Comparison of ENCODE assay signal across 13 cellular contexts in genomic region chr12:124867389-124867930, GRCh38. TPM values are rescaled to one million over a fixed set of nuclear protein-coding genes. Genes with fewer than 3 reads are reported as not detected.
A peak's percentile ranks its signal among the peaks of the same experiment; 100 is the strongest.
DNase-seq lines count a peak whose midpoint lies in the region; ATAC-seq, FAIRE-seq and TF ChIP-seq lines count a peak whose summit lies in the region.
"Had no signal": no experiment of that assay in that cellular context is flagged by ENCODE, and none has a peak within 500 bp of the region (broad histone marks: within the 10 kb centered on the region; RNA-seq: fewer than 3 reads in every experiment).

No MANE protein-coding gene starts in this region.

- H2AFZ ChIP-seq in K562 (ENCODE audit: low read depth, low read length), result peak overlapping the region; percentile 94

- H3K4me2 ChIP-seq in BLaER1 (peak overlapping the region; percentile 92), K562 (ENCODE audit: insufficient read depth, low read length) (peak overlapping the region; percentile 80)

- no peak overlapping the region for H3K4me3 Mint-ChIP-seq in activated T-helper 17 cell treated with anti-CD3 and anti-CD28 coated beads, Interleukin-2, amount 50 U/mL, for 72 hours
- H3K4me3 Mint-ChIP-seq: activated CD4-positive, alpha-beta T cell treated with anti-CD3 and anti-CD28 coated beads, Interleukin-2, amount 10 ng/mL, durations not matched to agents 24 days and 14 days; natural killer cell treated with Interleukin-12 subunit alpha and Interleukin-12 subunit beta and Interleukin-15 and Interleukin-18, amount 100 ng/mL, for 72 hours had no signal

- peaks cover 8% of the 10 kb centered on the region for H3K27me3 Mint-ChIP-seq in activated T-helper 17 cell treated with anti-CD3 and anti-CD28 coated beads, Interleukin-2, amount 50 U/mL, for 72 hours

- peak; percentile 48 for DNase-seq in HT-29 (ENCODE audit: low spot score)
- DNase-seq in K562 (ENCODE audit: extremely low read depth in 1 of 4, low spot score in 3 of 4), result peak in 2 of 4 experiments; percentile 49 to 72
- DNase-seq in NK-92 (lab: John Stamatoyannopoulos, UW; ENCODE audit: unreplicated experiment), result no peak
- DNase-seq in ACHN, result no peak
- DNase-seq: activated CD4-positive, alpha-beta T cell treated with anti-CD3 and anti-CD28 coated beads, Interleukin-2, amount 10 ng/mL, durations not matched to agents 24 days and 14 days; NCI-H510A treated with DMSO at 0.1 percent for 48 hours had no signal

- peaks cover 10% of the 10 kb centered on the region for H4K20me1 ChIP-seq in BLaER1
- peaks cover 5% of the 10 kb centered on the region; the same call in 1 of the 2 replicates for H4K20me1 ChIP-seq in K562 (replicated peaks; ENCODE audit: control insufficient read depth, insufficient read depth, low read length)

- POLR2A ChIA-PET in K562 (lab: Yijun Ruan, JAX), result interaction anchor here (0.7 to 3.2 kb wide), 4 partner anchors 12 to 1485 kb away, joined by 3 to 21 read pairs (median 6); no protein-coding TSS in a partner anchor

- CTCF ChIA-PET in K562 (lab: Yijun Ruan, JAX; ENCODE audit: low intra/inter-chr PET ratio), result no interaction called here

- H3K27ac Mint-ChIP-seq in activated T-helper 17 cell treated with anti-CD3 and anti-CD28 coated beads, Interleukin-2, amount 50 U/mL, for 72 hours, result no peak overlapping the region
- H3K27ac Mint-ChIP-seq: activated CD4-positive, alpha-beta T cell treated with anti-CD3 and anti-CD28 coated beads, Interleukin-2, amount 10 ng/mL, durations not matched to agents 24 days and 14 days; natural killer cell treated with Interleukin-12 subunit alpha and Interleukin-12 subunit beta and Interleukin-15 and Interleukin-18, amount 100 ng/mL, for 72 hours had no signal

- 6% methylated on average over 6 of the region's 6 CpGs for WGBS in K562 (ENCODE audit: insufficient coverage, low coverage, missing lambda C conversion rate)
- WGBS in liver, result 36% methylated on average over 6 of the region's 6 CpGs

- no peaks in the 10 kb centered on the region for H3K9me1 ChIP-seq in K562 (ENCODE audit: control insufficient read depth, insufficient read depth, low read length)

- H3K9me3 ChIP-seq in BLaER1, result no peaks in the 10 kb centered on the region
- no peaks in the 10 kb centered on the region for H3K9me3 ChIP-seq in K562 (replicated peaks; ENCODE audit: control insufficient read depth, insufficient read depth, low read depth, low read length)
- no peaks in the 10 kb centered on the region for H3K9me3 ChIP-seq in liver (ENCODE audit: control insufficient read depth in 4 of 4, low read length in 3 of 4)

- no peaks in the 10 kb centered on the region for H3K4me1 Mint-ChIP-seq in activated T-helper 17 cell treated with anti-CD3 and anti-CD28 coated beads, Interleukin-2, amount 50 U/mL, for 72 hours

- BruUV-seq in K562 (replicated peaks; lab: Mats Ljungman, UMichigan), result no TSS peak

- H3K9ac ChIP-seq in BLaER1 (no peak overlapping the region; the same call in 1 of the 2 replicates), K562 (ENCODE audit: insufficient read depth in 1 of 2, low read depth in 2 of 2, low read length in 2 of 2) (peak overlapping the region; percentile 64 to 81; a peak in 3 of 4 replicates), liver (ENCODE audit: low read depth in 1 of 2, low read length in 2 of 2) (peak overlapping the region in 1 of 2 donors; percentile 40)

- peaks cover 89% of the 10 kb centered on the region for H3K4me1 ChIP-seq in BLaER1
- peaks cover 45 to 57% of the 10 kb centered on the region in 2 experiments for H3K4me1 ChIP-seq in K562 (replicated peaks in 1 of 2; ENCODE audit: control insufficient read depth in 2 of 2, insufficient read depth in 2 of 2, low read length in 2 of 2)
- peaks cover 10 to 37% (median 28%) of the 10 kb centered on the region in 4 donors for H3K4me1 ChIP-seq in liver (ENCODE audit: control insufficient read depth in 4 of 4, insufficient read depth in 4 of 4, low read length in 3 of 4)

- H3K27me3 ChIP-seq in BLaER1, result no peaks in the 10 kb centered on the region
- no peaks in the 10 kb centered on the region for H3K27me3 ChIP-seq in K562 (ENCODE audit: control insufficient read depth in 2 of 2, insufficient read depth in 2 of 2, low read length in 2 of 2)
- no peaks in the 10 kb centered on the region for H3K27me3 ChIP-seq in liver (ENCODE audit: control insufficient read depth in 4 of 4, insufficient read depth in 4 of 4, low read length in 3 of 4)

- FAIRE-seq in K562 (lab: Jason Lieb, UNC), result peak; percentile 78
- FAIRE-seq: frontal cortex, GM12892 had no signal

- TF ChIP-seq CTCF in K562 (IDR thresholded peaks at IDR 0.05 in 2 of 3, conservative IDR thresholded peaks at IDR 0.05 in 1 of 3; ENCODE audit: insufficient read depth in 2 of 3, low read depth in 1 of 3, low read length in 3 of 3) (no peak), liver (IDR thresholded peaks at IDR 0.05; ENCODE audit: low read depth, low read length, missing input control) (no peak)

- H3K9me3 Mint-ChIP-seq in activated T-helper 17 cell treated with anti-CD3 and anti-CD28 coated beads, Interleukin-2, amount 50 U/mL, for 72 hours, result no peaks in the 10 kb centered on the region
- H3K9me3 Mint-ChIP-seq: activated CD4-positive, alpha-beta T cell treated with anti-CD3 and anti-CD28 coated beads, Interleukin-2, amount 10 ng/mL, durations not matched to agents 24 days and 14 days; natural killer cell treated with Interleukin-12 subunit alpha and Interleukin-12 subunit beta and Interleukin-15 and Interleukin-18, amount 100 ng/mL, for 72 hours had no signal

- TF ChIP-seq RAD21 in K562 (CRISPR knock-in tag; conservative IDR thresholded peaks at IDR 0.05 in 1 of 2, IDR thresholded peaks at IDR 0.05 in 1 of 2) (no peak), liver (IDR thresholded peaks at IDR 0.05) (peak; percentile 36 to 52)

- peaks cover 17% of the 10 kb centered on the region for H3K79me2 ChIP-seq in K562 (ENCODE audit: control insufficient read depth, insufficient read depth, low read length)

- peak overlapping the region; percentile 92 for H3K27ac ChIP-seq in BLaER1
- H3K27ac ChIP-seq in K562 (ENCODE audit: extremely low read depth, low read depth, low read length), result peak overlapping the region; percentile 86
- H3K27ac ChIP-seq in liver (ENCODE audit: low read depth in 1 of 2, low read length in 2 of 2), result peak overlapping the region; percentile 63 to 65

- no peak overlapping the region for H3K4me3 ChIP-seq in BLaER1
- no peak overlapping the region for H3K4me3 ChIP-seq in K562
- H3K4me3 ChIP-seq in liver (ENCODE audit: low read depth in 1 of 3, low read length in 3 of 3), result no peak overlapping the region

- in situ Hi-C loops in K562 (cut with MboI), result no loop called here
- in situ Hi-C loops in ACHN (cut with HindIII; ENCODE audit: low pct_ligation_motif_present, low pct_unique_long_range_greater_than_20kb, low sequenced_read_pairs), result no loop called here

- TF ChIP-seq EP300 in K562 (IDR thresholded peaks at IDR 0.05; ENCODE audit: low read length), result 0 out of 2 replicates have a peak, but pooled peaks have one; percentile 30

- intact Hi-C loops in K562 (cut with micrococcal nuclease), result loop anchor here (1.0 kb wide), 1 partner anchor 73 kb away; no protein-coding TSS in a partner anchor

- ATAC-seq in K562 (no peak), GM21528 (IDR thresholded peaks at IDR 0.05; ENCODE audit: low FRiP score, unreplicated experiment) (no peak)
- ATAC-seq in activated T-helper 17 cell treated with anti-CD3 and anti-CD28 coated beads, Interleukin-2, amount 50 U/mL, for 72 hours (replicated peaks), result no peak
- ATAC-seq: natural killer cell treated with Interleukin-12 subunit alpha and Interleukin-12 subunit beta and Interleukin-15 and Interleukin-18, amount 100 ng/mL, for 72 hours had no signal

- no peak for TF ChIP-seq POLR2A in K562 (conservative IDR thresholded peaks at IDR 0.05)

- H3K36me3 Mint-ChIP-seq in activated T-helper 17 cell treated with anti-CD3 and anti-CD28 coated beads, Interleukin-2, amount 50 U/mL, for 72 hours (ENCODE audit: low read depth), result no peaks in the 10 kb centered on the region
- H3K36me3 Mint-ChIP-seq: natural killer cell treated with Interleukin-12 subunit alpha and Interleukin-12 subunit beta and Interleukin-15 and Interleukin-18, amount 100 ng/mL, for 72 hours had no signal

- H3K36me3 ChIP-seq in BLaER1 (no peaks in the 10 kb centered on the region), K562 (ENCODE audit: control insufficient read depth, insufficient read depth, low read length) (no peaks in the 10 kb centered on the region; the same call in 2 of the 3 replicates), liver (ENCODE audit: control insufficient read depth in 4 of 4, insufficient read depth in 3 of 4, low read depth in 1 of 4, low read length in 3 of 4) (no peaks in the 10 kb centered on the region)

RNA-seq across cellular contexts. Expression of gene SCARB1, which starts 3.8 kb away (rescaled TPM):
- total RNA-seq in HT-29 (2014; rRNA removed; shearing (Covaris generic)), result 83.9 and 84.9 TPM in 2 replicates
- total RNA-seq in K562 (2011; cell fraction: chromatin; rRNA removed; ENCODE audit: low replicate concordance), result 238 and 543 TPM in 2 replicates
- 351 and 425 TPM in 2 replicates for total RNA-seq in K562 (2011; cell fraction: nucleolus; rRNA removed)
- total RNA-seq in K562 (2011; cell fraction: nucleoplasm; rRNA removed), result 354 and 357 TPM in 2 replicates
- total RNA-seq in K562 (2014; rRNA removed) (52.8 and 83.0 TPM in 2 replicates), K562 (2014; rRNA removed; fragmentation: Illumina TruSeq; extraction: Trizol) (30.9 and 38.4 TPM in 2 replicates), K562 (2015; rRNA removed; fragmentation: Illumina TruSeq; extraction: Trizol) (36.0 and 38.7 TPM in 2 replicates), K562 (2021) (148 and 157 TPM in 2 replicates), liver (100 to 1,000 TPM in 1 of 2 donors, 10 to 100 TPM in 1; 85.3 to 169 TPM)
- polyA plus RNA-seq in K562 (2011; rRNA removed) (81.9 and 168 TPM in 2 replicates), K562 (2014; fragmentation: Illumina TruSeq; extraction: Trizol) (143 and 152 TPM in 2 replicates), K562 (2014; fragmentation: Nextera tagmentation; extraction: Ambion mirVana) (1 to 10 TPM in 1 of 2 experiments, under 1 TPM in 1; 0.56 to 4.7 TPM), K562 (2014; rRNA removed) (79.2 and 92.6 TPM in 2 replicates), liver (100 to 1,000 TPM; 112 to 289 TPM)
- 161 and 163 TPM in 2 replicates for polyA plus RNA-seq in K562 (2011; cell fraction: cytosol; rRNA removed)
- 435 and 491 TPM in 2 replicates for polyA plus RNA-seq in K562 (2011; cell fraction: nucleus; rRNA removed)
- 87.6 and 124 TPM in 2 replicates for polyA plus RNA-seq in K562 (2012)
- polyA minus RNA-seq in K562 (2011; rRNA and poly(A)+ RNA removed), result 83.0 and 106 TPM in 2 replicates
- 90.2 and 100 TPM in 2 replicates for polyA minus RNA-seq in K562 (2011; cell fraction: cytosol; rRNA and poly(A)+ RNA removed)
- polyA minus RNA-seq in K562 (2011; cell fraction: nucleus; rRNA and poly(A)+ RNA removed), result 82.3 and 143 TPM in 2 replicates
- total RNA-seq in activated T-helper 17 cell treated with anti-CD3 and anti-CD28 coated beads, Interleukin-2, amount 50 U/mL, for 72 hours, result 10 to 100 TPM; 17.9 to 20.9 TPM

RNA-seq across cellular contexts. Expression of gene UBC, which starts 47.0 kb away (rescaled TPM):
- 1,727 and 1,789 TPM in 2 replicates for total RNA-seq in HT-29 (2014; rRNA removed; shearing (Covaris generic))
- 193 and 317 TPM in 2 replicates for total RNA-seq in K562 (2011; cell fraction: chromatin; rRNA removed; ENCODE audit: low replicate concordance)
- total RNA-seq in K562 (2011; cell fraction: nucleolus; rRNA removed), result 188 and 214 TPM in 2 replicates
- 283 and 301 TPM in 2 replicates for total RNA-seq in K562 (2011; cell fraction: nucleoplasm; rRNA removed)
- total RNA-seq in K562 (2014; rRNA removed), result 717 and 744 TPM in 2 replicates
- total RNA-seq in K562 (2014; rRNA removed; fragmentation: Illumina TruSeq; extraction: Trizol), result 771 and 813 TPM in 2 replicates
- 795 and 812 TPM in 2 replicates for total RNA-seq in K562 (2015; rRNA removed; fragmentation: Illumina TruSeq; extraction: Trizol)
- 697 and 765 TPM in 2 replicates for total RNA-seq in K562 (2021)
- polyA plus RNA-seq in K562 (2011; rRNA removed), result 1,118 and 1,197 TPM in 2 replicates
- 514 and 899 TPM in 2 replicates for polyA plus RNA-seq in K562 (2011; cell fraction: cytosol; rRNA removed)
- 518 and 627 TPM in 2 replicates for polyA plus RNA-seq in K562 (2011; cell fraction: nucleus; rRNA removed)
- 1,269 and 1,358 TPM in 2 replicates for polyA plus RNA-seq in K562 (2012)
- 825 and 860 TPM in 2 replicates for polyA plus RNA-seq in K562 (2014; fragmentation: Illumina TruSeq; extraction: Trizol)
- 1,000 to 10,000 TPM in 1 of 2 experiments, 100 to 1,000 TPM in 1; 927 to 1,153 TPM for polyA plus RNA-seq in K562 (2014; fragmentation: Nextera tagmentation; extraction: Ambion mirVana)
- 533 and 624 TPM in 2 replicates for polyA plus RNA-seq in K562 (2014; rRNA removed)
- polyA minus RNA-seq in K562 (2011; rRNA and poly(A)+ RNA removed), result 765 and 975 TPM in 2 replicates
- 543 and 602 TPM in 2 replicates for polyA minus RNA-seq in K562 (2011; cell fraction: cytosol; rRNA and poly(A)+ RNA removed)
- polyA minus RNA-seq in K562 (2011; cell fraction: nucleus; rRNA and poly(A)+ RNA removed), result 77.0 and 177 TPM in 2 replicates
- total RNA-seq in liver, result 100 to 1,000 TPM; 503 to 624 TPM
- polyA plus RNA-seq in liver, result 100 to 1,000 TPM; 385 to 434 TPM
- total RNA-seq in activated T-helper 17 cell treated with anti-CD3 and anti-CD28 coated beads, Interleukin-2, amount 50 U/mL, for 72 hours, result 1,000 to 10,000 TPM in 1 of 2 donors, 100 to 1,000 TPM in 1; 955 to 1,030 TPM
